ENCODE assay signal across 12 cellular contexts in genomic region chr17:78980624-78980972, GRCh38. TPM values are rescaled to one million over a fixed set of nuclear protein-coding genes. Genes with fewer than 3 reads are reported as not detected.
DNase-seq lines count a peak whose midpoint lies in the region; ATAC-seq, FAIRE-seq and TF ChIP-seq lines count a peak whose summit lies in the region.
"Had no signal": no experiment of that assay in that cellular context is flagged by ENCODE, and none has a peak within 500 bp of the region (broad histone marks: within the 10 kb centered on the region; RNA-seq: fewer than 3 reads in every experiment).

No MANE protein-coding gene starts in this region.

- H3K9me3 ChIP-seq in kidney (ENCODE audit: control insufficient read depth in 1 of 2, low read length in 2 of 2) (no peaks in the 10 kb centered on the region), stomach smooth muscle (ENCODE audit: control insufficient read depth in 2 of 2, low read length in 2 of 2) (no peaks in the 10 kb centered on the region)
- H3K9me3 ChIP-seq: suprapubic skin had no signal

- FAIRE-seq in kidney (lab: Jason Lieb, UNC) (no peak), GM12892 (lab: Jason Lieb, UNC) (no peak)

- DNase-seq in activated CD4-positive, alpha-beta T cell treated with anti-CD3 and anti-CD28 coated beads, Interleukin-2, amount 10 ng/mL, durations not matched to agents 7 days and 5 days: no peak
- no peak for DNase-seq in activated CD4-positive, alpha-beta T cell treated with anti-CD3 and anti-CD28 coated beads, Interleukin-2, amount 50 U/mL, for 4 hours
- DNase-seq in activated T-helper 1 cell treated with anti-CD3 and anti-CD28 coated beads, Interleukin-12 subunit alpha, Interleukin-12 subunit beta, Interleukin-2, Interleukin-4 antibody, amounts not matched to agents 30 ng/mL and 10 ng/mL and 1 ng/mL, durations not matched to agents 14 hours and 24 hours and 36 hours (ENCODE audit: low spot score): no peak
- peak; percentile 71 for DNase-seq in kidney
- no peak for DNase-seq in T-helper 2 cell
- no peak for DNase-seq in GM12892 (ENCODE audit: insufficient read length)
- DNase-seq: activated T-cell treated with anti-CD3 and anti-CD28 coated beads for 4 hours, KBM-7, NCI-H1694 had no signal

- CTCF ChIA-PET in activated CD4-positive, alpha-beta T cell treated with anti-CD3 and anti-CD28 coated beads, Interleukin-2, amount 10 ng/mL, durations not matched to agents 7 days and 5 days (lab: Charles Lee): interaction anchor here (1.5 to 1.9 kb wide), 3 partner anchors 9 to 15 kb away, joined by 4 to 7 read pairs (median 5); no protein-coding TSS in a partner anchor

- ATAC-seq in HG02885 (IDR thresholded peaks at IDR 0.05; ENCODE audit: poor library complexity, unreplicated experiment): no peak

- H3K4me1 ChIP-seq in kidney (ENCODE audit: control insufficient read depth in 1 of 2, insufficient read depth in 1 of 2, low read depth in 1 of 2, low read length in 2 of 2) (peaks cover 15 to 31% of the 10 kb centered on the region in 2 donors), stomach smooth muscle (ENCODE audit: control insufficient read depth, insufficient read depth, low read length) (peaks cover 46% of the 10 kb centered on the region)

- H3K27me3 Mint-ChIP-seq in activated CD4-positive, alpha-beta T cell treated with anti-CD3 and anti-CD28 coated beads, Interleukin-2, amount 10 ng/mL, durations not matched to agents 7 days and 5 days: no peaks in the 10 kb centered on the region
- H3K27me3 Mint-ChIP-seq in activated T-helper 1 cell treated with anti-CD3 and anti-CD28 coated beads, Interleukin-12 subunit alpha, Interleukin-12 subunit beta, Interleukin-2, Interleukin-4 antibody, amounts not matched to agents 30 ng/mL and 10 ng/mL and 1 ng/mL, durations not matched to agents 14 hours and 24 hours and 36 hours (ENCODE audit: insufficient read depth): no peaks in the 10 kb centered on the region

- no peaks in the 10 kb centered on the region for H3K9me3 Mint-ChIP-seq in activated CD4-positive, alpha-beta T cell treated with anti-CD3 and anti-CD28 coated beads, Interleukin-2, amount 10 ng/mL, durations not matched to agents 7 days and 5 days
- no peaks in the 10 kb centered on the region for H3K9me3 Mint-ChIP-seq in activated T-helper 1 cell treated with anti-CD3 and anti-CD28 coated beads, Interleukin-12 subunit alpha, Interleukin-12 subunit beta, Interleukin-2, Interleukin-4 antibody, amounts not matched to agents 30 ng/mL and 10 ng/mL and 1 ng/mL, durations not matched to agents 14 hours and 24 hours and 36 hours

- H3K36me3 ChIP-seq in kidney (ENCODE audit: control insufficient read depth in 1 of 2, insufficient read depth in 2 of 2, low read length in 2 of 2) (no peaks in the 10 kb centered on the region), stomach smooth muscle (ENCODE audit: control insufficient read depth in 2 of 2, insufficient read depth in 2 of 2, low read length in 2 of 2) (no peaks in the 10 kb centered on the region)
- H3K36me3 ChIP-seq: suprapubic skin had no signal

- POLR2A ChIA-PET in activated CD4-positive, alpha-beta T cell treated with anti-CD3 and anti-CD28 coated beads, Interleukin-2, amount 10 ng/mL, durations not matched to agents 7 days and 5 days (lab: Charles Lee): interaction anchor here (1.0 kb wide), 1 partner anchor 55 kb away, joined by 3 read pairs; the partner anchor contains the start of gene TIMP2

- intact Hi-C loops in activated T-helper 1 cell treated with anti-CD3 and anti-CD28 coated beads, Interleukin-12 subunit alpha, Interleukin-12 subunit beta, Interleukin-2, Interleukin-4 antibody, amounts not matched to agents 30 ng/mL and 10 ng/mL and 1 ng/mL, durations not matched to agents 14 hours and 24 hours and 36 hours (cut with micrococcal nuclease): no loop called here
- intact Hi-C loops in kidney (cut with DNase I): no loop called here

- H3K4me3 Mint-ChIP-seq in activated CD4-positive, alpha-beta T cell treated with anti-CD3 and anti-CD28 coated beads, Interleukin-2, amount 10 ng/mL, durations not matched to agents 7 days and 5 days: peak overlapping the region; percentile 79
- peak overlapping the region; percentile 80 for H3K4me3 Mint-ChIP-seq in activated T-helper 1 cell treated with anti-CD3 and anti-CD28 coated beads, Interleukin-12 subunit alpha, Interleukin-12 subunit beta, Interleukin-2, Interleukin-4 antibody, amounts not matched to agents 30 ng/mL and 10 ng/mL and 1 ng/mL, durations not matched to agents 14 hours and 24 hours and 36 hours

- H3K4me3 ChIP-seq in kidney (ENCODE audit: low read length in 2 of 2) (no peak overlapping the region), stomach smooth muscle (ENCODE audit: low read length in 2 of 2) (no peak overlapping the region)
- H3K4me3 ChIP-seq: suprapubic skin had no signal

- H3K27ac Mint-ChIP-seq in activated CD4-positive, alpha-beta T cell treated with anti-CD3 and anti-CD28 coated beads, Interleukin-2, amount 10 ng/mL, durations not matched to agents 7 days and 5 days: peak overlapping the region; percentile 95
- no peak overlapping the region for H3K27ac Mint-ChIP-seq in activated T-helper 1 cell treated with anti-CD3 and anti-CD28 coated beads, Interleukin-12 subunit alpha, Interleukin-12 subunit beta, Interleukin-2, Interleukin-4 antibody, amounts not matched to agents 30 ng/mL and 10 ng/mL and 1 ng/mL, durations not matched to agents 14 hours and 24 hours and 36 hours

- no peaks in the 10 kb centered on the region for H3K27me3 ChIP-seq in stomach smooth muscle (ENCODE audit: control insufficient read depth in 1 of 2, insufficient read depth in 2 of 2, low read length in 2 of 2)
- H3K27me3 ChIP-seq: suprapubic skin had no signal

- H3K36me3 Mint-ChIP-seq in activated CD4-positive, alpha-beta T cell treated with anti-CD3 and anti-CD28 coated beads, Interleukin-2, amount 10 ng/mL, durations not matched to agents 7 days and 5 days (ENCODE audit: low read depth): peaks cover 8% of the 10 kb centered on the region
- peaks cover 3% of the 10 kb centered on the region for H3K36me3 Mint-ChIP-seq in activated T-helper 1 cell treated with anti-CD3 and anti-CD28 coated beads, Interleukin-12 subunit alpha, Interleukin-12 subunit beta, Interleukin-2, Interleukin-4 antibody, amounts not matched to agents 30 ng/mL and 10 ng/mL and 1 ng/mL, durations not matched to agents 14 hours and 24 hours and 36 hours (ENCODE audit: low read depth)

- TF ChIP-seq POLR2A in GM12892 (IDR thresholded peaks at IDR 0.05; ENCODE audit: low read depth, low read length): no peak

- H3K27ac ChIP-seq in kidney (ENCODE audit: low read depth in 2 of 2, low read length in 2 of 2) (peak overlapping the region in 1 of 2 donors; percentile 35), stomach smooth muscle (ENCODE audit: low read length) (peak overlapping the region; percentile 60)
- H3K27ac ChIP-seq: suprapubic skin had no signal

- TF ChIP-seq CTCF in kidney (IDR thresholded peaks at IDR 0.05; ENCODE audit: borderline replicate concordance, extremely low read depth, insufficient read depth): no peak

- H3K9ac ChIP-seq in kidney (ENCODE audit: low read length in 2 of 2) (peak overlapping the region in 1 of 2 donors; percentile 71), stomach smooth muscle (ENCODE audit: low read length in 2 of 2) (no peak overlapping the region)

- H3K4me1 Mint-ChIP-seq in activated CD4-positive, alpha-beta T cell treated with anti-CD3 and anti-CD28 coated beads, Interleukin-2, amount 10 ng/mL, durations not matched to agents 7 days and 5 days: peaks cover 25% of the 10 kb centered on the region
- peaks cover 10% of the 10 kb centered on the region for H3K4me1 Mint-ChIP-seq in activated T-helper 1 cell treated with anti-CD3 and anti-CD28 coated beads, Interleukin-12 subunit alpha, Interleukin-12 subunit beta, Interleukin-2, Interleukin-4 antibody, amounts not matched to agents 30 ng/mL and 10 ng/mL and 1 ng/mL, durations not matched to agents 14 hours and 24 hours and 36 hours (ENCODE audit: low read depth)

RNA-seq across cellular contexts. Expression of gene LGALS3BP, which starts 0.9 kb away (rescaled TPM):
- 100 to 1,000 TPM; 269 to 284 TPM for total RNA-seq in activated CD4-positive, alpha-beta T cell treated with anti-CD3 and anti-CD28 coated beads, Interleukin-2, amount 10 ng/mL, durations not matched to agents 7 days and 5 days
- 75.3 and 78.5 TPM in 2 replicates for total RNA-seq in activated T-helper 1 cell treated with anti-CD3 and anti-CD28 coated beads, Interleukin-12 subunit alpha, Interleukin-12 subunit beta, Interleukin-2, Interleukin-4 antibody, amounts not matched to agents 30 ng/mL and 10 ng/mL and 1 ng/mL, durations not matched to agents 14 hours and 24 hours and 36 hours
- total RNA-seq in kidney: 240 TPM
- polyA plus RNA-seq in kidney (ENCODE audit: insufficient read depth, low read depth, low replicate concordance): 310 TPM
- 0.70 TPM for polyA plus RNA-seq in GM12892 (2012; ENCODE audit: missing spikeins)

RNA-seq across cellular contexts. Expression of gene CANT1, which starts 29.0 kb away (rescaled TPM):
- total RNA-seq in activated CD4-positive, alpha-beta T cell treated with anti-CD3 and anti-CD28 coated beads, Interleukin-2, amount 10 ng/mL, durations not matched to agents 7 days and 5 days: 10 to 100 TPM; 68.1 to 71.5 TPM
- total RNA-seq in activated T-helper 1 cell treated with anti-CD3 and anti-CD28 coated beads, Interleukin-12 subunit alpha, Interleukin-12 subunit beta, Interleukin-2, Interleukin-4 antibody, amounts not matched to agents 30 ng/mL and 10 ng/mL and 1 ng/mL, durations not matched to agents 14 hours and 24 hours and 36 hours: 54.7 and 57.3 TPM in 2 replicates
- 56.6 TPM for total RNA-seq in kidney
- polyA plus RNA-seq in kidney (ENCODE audit: insufficient read depth, low read depth, low replicate concordance): 23.0 TPM
- 12.2 TPM for polyA plus RNA-seq in GM12892 (2012; ENCODE audit: missing spikeins)

RNA-seq across cellular contexts. Expression of gene C1QTNF1, which starts 43.4 kb away (rescaled TPM):
- total RNA-seq in activated CD4-positive, alpha-beta T cell treated with anti-CD3 and anti-CD28 coated beads, Interleukin-2, amount 10 ng/mL, durations not matched to agents 7 days and 5 days: not detected
- not detected in 2 replicates for total RNA-seq in activated T-helper 1 cell treated with anti-CD3 and anti-CD28 coated beads, Interleukin-12 subunit alpha, Interleukin-12 subunit beta, Interleukin-2, Interleukin-4 antibody, amounts not matched to agents 30 ng/mL and 10 ng/mL and 1 ng/mL, durations not matched to agents 14 hours and 24 hours and 36 hours
- total RNA-seq in kidney: 65.2 TPM
- polyA plus RNA-seq in kidney (ENCODE audit: insufficient read depth, low read depth, low replicate concordance): 18.0 TPM
- 0.08 TPM for polyA plus RNA-seq in GM12892 (2012; ENCODE audit: missing spikeins)

RNA-seq across cellular contexts. Expression of gene TIMP2, which starts 55.4 kb away (rescaled TPM):
- 1 to 10 TPM; 2.4 to 2.6 TPM for total RNA-seq in activated CD4-positive, alpha-beta T cell treated with anti-CD3 and anti-CD28 coated beads, Interleukin-2, amount 10 ng/mL, durations not matched to agents 7 days and 5 days
- 1.0 and 1.1 TPM in 2 replicates for total RNA-seq in activated T-helper 1 cell treated with anti-CD3 and anti-CD28 coated beads, Interleukin-12 subunit alpha, Interleukin-12 subunit beta, Interleukin-2, Interleukin-4 antibody, amounts not matched to agents 30 ng/mL and 10 ng/mL and 1 ng/mL, durations not matched to agents 14 hours and 24 hours and 36 hours
- 172 TPM for total RNA-seq in kidney
- 72.1 TPM for polyA plus RNA-seq in kidney (ENCODE audit: insufficient read depth, low read depth, low replicate concordance)
- polyA plus RNA-seq in GM12892 (2012; ENCODE audit: missing spikeins): not detected

Comparison
In these comparisons a context has a peak if more than half of its experiments do, and no peak if none do; other contexts are left out.
1. RNA of gene C1QTNF1, which starts 43.4 kb away (total RNA-seq): 65.2 TPM in kidney (single experiment); not detected in activated T-helper 1 cell treated with anti-CD3 and anti-CD28 coated beads, Interleukin-12 subunit alpha, Interleukin-12 subunit beta, Interleukin-2, Interleukin-4 antibody, amounts not matched to agents 30 ng/mL and 10 ng/mL and 1 ng/mL, durations not matched to agents 14 hours and 24 hours and 36 hours and not detected in activated CD4-positive, alpha-beta T cell treated with anti-CD3 and anti-CD28 coated beads, Interleukin-2, amount 10 ng/mL, durations not matched to agents 7 days and 5 days; every median in the first group is over 10 times any median in the second.